13 cellular contexts compared by ENCODE assay signal in the genomic region with DNA sequence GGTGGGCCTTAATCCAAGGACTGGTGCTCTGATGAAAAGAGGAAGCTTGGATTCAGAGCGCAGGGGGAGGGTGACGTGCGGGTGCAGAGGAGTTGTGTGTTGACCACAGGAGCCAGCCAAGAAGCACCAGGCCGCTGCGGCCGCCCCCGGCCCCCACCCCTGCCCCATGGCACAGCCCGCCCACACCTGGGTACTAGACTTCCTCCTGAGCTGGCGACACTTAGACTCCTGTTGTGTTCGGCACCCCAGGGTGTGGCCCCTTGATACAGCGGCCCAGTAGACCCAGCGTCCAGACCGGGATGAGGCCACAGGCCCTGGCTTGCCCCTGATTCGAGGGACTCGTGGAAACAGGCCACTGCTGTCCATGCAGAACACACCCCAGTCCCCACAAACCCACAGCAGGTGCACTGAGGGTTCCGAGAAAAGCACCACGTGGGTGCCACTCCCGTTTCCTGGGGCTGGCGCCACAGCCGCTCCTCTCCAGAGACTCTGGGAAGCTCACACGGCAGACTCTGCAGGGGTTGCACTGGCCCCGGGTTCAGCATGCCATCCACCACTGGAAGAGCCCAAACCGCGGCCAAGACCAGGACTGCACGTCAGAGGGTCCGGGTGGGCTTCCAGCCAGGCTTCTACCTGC. TPM values are rescaled to one million over a fixed set of nuclear protein-coding genes. Genes with fewer than 3 reads are reported as not detected.
A peak's percentile ranks its signal among the peaks of the same experiment; 100 is the strongest.
DNase-seq lines count a peak whose midpoint lies in the region; ATAC-seq and TF ChIP-seq lines count a peak whose summit lies in the region.
"Had no signal": no experiment of that assay in that cellular context is flagged by ENCODE, and none has a peak within 500 bp of the region (broad histone marks: within the 10 kb centered on the region; RNA-seq: fewer than 3 reads in every experiment).

No MANE protein-coding gene starts in this region.

- peaks cover 38% of the 10 kb centered on the region for H3K4me1 ChIP-seq in CD8-positive, alpha-beta memory T cell (ENCODE audit: insufficient read depth, low read length)

- peak overlapping the region; percentile 61 for H3K4me3 ChIP-seq in CD8-positive, alpha-beta memory T cell (ENCODE audit: low read length)
- H3K4me3 ChIP-seq: body of pancreas, esophagus squamous epithelium had no signal

- H3K27ac ChIP-seq in CD8-positive, alpha-beta memory T cell (ENCODE audit: low read depth, low read length) = no peak overlapping the region
- H3K27ac ChIP-seq: body of pancreas, esophagus squamous epithelium, WERI-Rb-1 had no signal

- peak; percentile 44 to 80 (median 61) for ATAC-seq in natural killer cell
- ATAC-seq in GM21529 (IDR thresholded peaks at IDR 0.05; ENCODE audit: unreplicated experiment) = no peak
- ATAC-seq in GM18511 (IDR thresholded peaks at IDR 0.05; ENCODE audit: unreplicated experiment) = no peak
- ATAC-seq: body of pancreas had no signal

- no peaks in the 10 kb centered on the region for H3K27me3 ChIP-seq in CD8-positive, alpha-beta memory T cell (ENCODE audit: insufficient read depth, low read length, poor library complexity, severe bottlenecking)
- H3K27me3 ChIP-seq: body of pancreas had no signal

- DNase-seq in CD8-positive, alpha-beta memory T cell = no peak
- DNase-seq in NOMO-1 treated with DMSO at 0.1 percent for 48 hours (lab: John Stamatoyannopoulos, UW; ENCODE audit: unreplicated experiment) (peak; percentile 80), natural killer cell (no peak), occipital lobe (lab: John Stamatoyannopoulos, UW) (no peak), endothelial cell (ENCODE audit: low spot score) (no peak)
- DNase-seq in activated naive CD4-positive, alpha-beta T cell treated with anti-CD3 and anti-CD28 coated beads, Interleukin-2, amount 10 ng/mL, durations not matched to agents 7 days and 5 days = peak; percentile 76
- DNase-seq: esophagus squamous epithelium, NCI-H69, WERI-Rb-1 had no signal

- no peaks in the 10 kb centered on the region for H3K27me3 Mint-ChIP-seq in CD8-positive, alpha-beta memory T cell
- peaks cover 9% of the 10 kb centered on the region for H3K27me3 Mint-ChIP-seq in activated naive CD4-positive, alpha-beta T cell treated with anti-CD3 and anti-CD28 coated beads, Interleukin-2, amount 10 ng/mL, durations not matched to agents 7 days and 5 days
- H3K27me3 Mint-ChIP-seq in natural killer cell (ENCODE audit: low read depth in 2 of 2) (no peaks in the 10 kb centered on the region), endothelial cell (ENCODE audit: unreplicated experiment) (peaks cover 20% of the 10 kb centered on the region)

- no peak for TF ChIP-seq CTCF in natural killer cell (IDR thresholded peaks at IDR 0.05)
- TF ChIP-seq CTCF in endothelial cell (IDR thresholded peaks at IDR 0.05; ENCODE audit: unreplicated experiment) = no peak

- peak overlapping the region; percentile 60 to 87 (median 69) for H3K4me3 Mint-ChIP-seq in CD8-positive, alpha-beta memory T cell
- peak overlapping the region; percentile 64 for H3K4me3 Mint-ChIP-seq in activated naive CD4-positive, alpha-beta T cell treated with anti-CD3 and anti-CD28 coated beads, Interleukin-2, amount 10 ng/mL, durations not matched to agents 7 days and 5 days
- H3K4me3 Mint-ChIP-seq in natural killer cell (peak overlapping the region; percentile 35), endothelial cell (ENCODE audit: unreplicated experiment) (no peak overlapping the region)

- H3K4me1 Mint-ChIP-seq in CD8-positive, alpha-beta memory T cell = peaks cover 24 to 68% (median 33%) of the 10 kb centered on the region in 3 donors
- peaks cover 82% of the 10 kb centered on the region for H3K4me1 Mint-ChIP-seq in activated naive CD4-positive, alpha-beta T cell treated with anti-CD3 and anti-CD28 coated beads, Interleukin-2, amount 10 ng/mL, durations not matched to agents 7 days and 5 days
- H3K4me1 Mint-ChIP-seq in natural killer cell (peaks cover 14 to 36% of the 10 kb centered on the region in 2 donors), endothelial cell (ENCODE audit: unreplicated experiment) (no peaks in the 10 kb centered on the region)

- CTCF ChIA-PET in CD8-positive, alpha-beta memory T cell (lab: Charles Lee) = interaction anchor here (1.1 kb wide), 1 partner anchor 11 kb away, joined by 3 read pairs; no protein-coding TSS in a partner anchor
- CTCF ChIA-PET in activated naive CD4-positive, alpha-beta T cell treated with anti-CD3 and anti-CD28 coated beads, Interleukin-2, amount 10 ng/mL, durations not matched to agents 7 days and 5 days (lab: Charles Lee) = no interaction called here

- no peaks in the 10 kb centered on the region for H3K9me3 Mint-ChIP-seq in CD8-positive, alpha-beta memory T cell
- no peaks in the 10 kb centered on the region for H3K9me3 Mint-ChIP-seq in activated naive CD4-positive, alpha-beta T cell treated with anti-CD3 and anti-CD28 coated beads, Interleukin-2, amount 10 ng/mL, durations not matched to agents 7 days and 5 days
- H3K9me3 Mint-ChIP-seq in natural killer cell (no peaks in the 10 kb centered on the region), endothelial cell (ENCODE audit: unreplicated experiment) (no peaks in the 10 kb centered on the region)

- intact Hi-C loops in natural killer cell (cut with micrococcal nuclease) = no loop called here

- POLR2A ChIA-PET in CD8-positive, alpha-beta memory T cell (lab: Charles Lee) = interaction anchor here (1.2 to 2.0 kb wide), 2 partner anchors 9 to 12 kb away, joined by 3 to 9 read pairs; no protein-coding TSS in a partner anchor

- H3K36me3 ChIP-seq in CD8-positive, alpha-beta memory T cell (ENCODE audit: insufficient read depth, low read length) = peaks cover 9% of the 10 kb centered on the region
- H3K36me3 ChIP-seq: WERI-Rb-1 had no signal

- peak overlapping the region; percentile 72 to 91 (median 82) for H3K27ac Mint-ChIP-seq in CD8-positive, alpha-beta memory T cell
- peak overlapping the region; percentile 93 for H3K27ac Mint-ChIP-seq in activated naive CD4-positive, alpha-beta T cell treated with anti-CD3 and anti-CD28 coated beads, Interleukin-2, amount 10 ng/mL, durations not matched to agents 7 days and 5 days
- H3K27ac Mint-ChIP-seq in natural killer cell (no peak overlapping the region), endothelial cell (ENCODE audit: unreplicated experiment) (no peak overlapping the region)

- peaks cover 0 to 18% (median 0%) of the 10 kb centered on the region in 3 donors for H3K36me3 Mint-ChIP-seq in CD8-positive, alpha-beta memory T cell
- H3K36me3 Mint-ChIP-seq in activated naive CD4-positive, alpha-beta T cell treated with anti-CD3 and anti-CD28 coated beads, Interleukin-2, amount 10 ng/mL, durations not matched to agents 7 days and 5 days = peaks cover 7% of the 10 kb centered on the region
- H3K36me3 Mint-ChIP-seq in natural killer cell (no peaks in the 10 kb centered on the region), endothelial cell (ENCODE audit: low read depth, unreplicated experiment) (peaks cover 3% of the 10 kb centered on the region)

- no peaks in the 10 kb centered on the region for H3K9me3 ChIP-seq in CD8-positive, alpha-beta memory T cell (ENCODE audit: low read length)
- H3K9me3 ChIP-seq: body of pancreas, esophagus squamous epithelium had no signal

RNA-seq across cellular contexts. Expression of a gene that starts 5.7 kb away (rescaled TPM):
- total RNA-seq in CD8-positive, alpha-beta memory T cell = 1 to 10 TPM; 2.2 to 2.8 TPM
- polyA plus RNA-seq in CD8-positive, alpha-beta memory T cell = 13.5 TPM
- total RNA-seq in natural killer cell (1 to 10 TPM; 8.2 to 9.2 (median 8.4) TPM), occipital lobe (0.16 TPM), endothelial cell (ENCODE audit: unreplicated experiment) (2.6 TPM)
- total RNA-seq: urinary bladder had no signal

RNA-seq across cellular contexts. Expression of a gene that starts 14.2 kb away (rescaled TPM):
- total RNA-seq in CD8-positive, alpha-beta memory T cell = 10 to 100 TPM; 51.7 to 56.2 TPM
- polyA plus RNA-seq in CD8-positive, alpha-beta memory T cell = 122 TPM
- 100 to 1,000 TPM; 459 to 712 (median 501) TPM for total RNA-seq in natural killer cell
- total RNA-seq in occipital lobe = 10.9 TPM
- total RNA-seq in endothelial cell (ENCODE audit: unreplicated experiment) = 74.2 TPM

RNA-seq across cellular contexts. Expression of a gene that starts 14.3 kb away (rescaled TPM):
- 10 to 100 TPM; 68.6 to 69.0 TPM for total RNA-seq in CD8-positive, alpha-beta memory T cell
- 21.6 TPM for polyA plus RNA-seq in CD8-positive, alpha-beta memory T cell
- total RNA-seq in natural killer cell (10 to 100 TPM; 36.6 to 43.3 (median 39.9) TPM), occipital lobe (15.9 TPM), endothelial cell (ENCODE audit: unreplicated experiment) (20.8 TPM)

RNA-seq across cellular contexts. Expression of a gene that starts 29.2 kb away (rescaled TPM):
- total RNA-seq in CD8-positive, alpha-beta memory T cell = 10 to 100 TPM; 58.0 to 59.7 TPM
- polyA plus RNA-seq in CD8-positive, alpha-beta memory T cell = 25.6 TPM
- total RNA-seq in natural killer cell (100 to 1,000 TPM; 176 to 271 (median 185) TPM), occipital lobe (48.8 TPM), endothelial cell (ENCODE audit: unreplicated experiment) (123 TPM)

RNA-seq across cellular contexts. Expression of a gene that starts 41.2 kb away (rescaled TPM):
- 100 to 1,000 TPM; 208 to 237 TPM for total RNA-seq in CD8-positive, alpha-beta memory T cell
- polyA plus RNA-seq in CD8-positive, alpha-beta memory T cell = 1,129 TPM
- total RNA-seq in natural killer cell (1,000 to 10,000 TPM; 1,001 to 1,351 (median 1,051) TPM), occipital lobe (17.8 TPM), endothelial cell (ENCODE audit: unreplicated experiment) (140 TPM)

Comparison
In these comparisons a context has a peak if more than half of its experiments do, and no peak if none do; other contexts are left out.
1. DNase-seq: peak in NOMO-1 treated with DMSO at 0.1 percent for 48 hours (single experiment) and activated naive CD4-positive, alpha-beta T cell treated with anti-CD3 and anti-CD28 coated beads, Interleukin-2, amount 10 ng/mL, durations not matched to agents 7 days and 5 days (single experiment); none in CD8-positive, alpha-beta memory T cell (0 of 5), natural killer cell (single experiment), occipital lobe (single experiment) and endothelial cell (single experiment).
2. H3K27ac Mint-ChIP-seq: peak in CD8-positive, alpha-beta memory T cell (8 of 8) and activated naive CD4-positive, alpha-beta T cell treated with anti-CD3 and anti-CD28 coated beads, Interleukin-2, amount 10 ng/mL, durations not matched to agents 7 days and 5 days (single experiment); none in natural killer cell (0 of 2) and endothelial cell (single experiment).
3. ATAC-seq: peak in natural killer cell (3 of 3); none in GM21529 (single experiment) and GM18511 (single experiment).